1 cellular context compared by ENCODE assay signal in the genomic region with DNA sequence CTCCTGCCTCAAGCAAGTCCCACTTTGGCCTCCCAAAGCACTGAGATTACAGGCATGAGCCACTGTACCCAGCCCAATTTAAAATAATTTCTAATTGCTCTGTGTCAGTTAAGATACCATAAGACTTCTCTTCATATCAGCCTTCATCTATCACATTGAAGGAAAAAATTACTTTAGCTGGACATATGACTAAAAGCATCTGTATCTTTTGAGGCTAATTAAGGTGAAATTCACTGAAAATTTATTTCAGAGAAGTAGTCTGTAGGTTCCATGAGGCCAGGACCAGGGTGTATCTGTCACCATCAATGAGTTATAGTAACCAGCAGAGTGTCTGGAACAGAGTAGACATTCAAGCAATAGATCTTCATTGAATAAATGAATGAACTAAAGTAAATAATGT.
TF ChIP-seq lines count a peak whose summit lies in the region.

No MANE protein-coding gene starts in this region.

TF ChIP-seq in SK-N-SH, 30 proteins besides CTCF, POLR2A, EP300 and RAD21 (continued from another document):
- TF ChIP-seq, protein P1, sequence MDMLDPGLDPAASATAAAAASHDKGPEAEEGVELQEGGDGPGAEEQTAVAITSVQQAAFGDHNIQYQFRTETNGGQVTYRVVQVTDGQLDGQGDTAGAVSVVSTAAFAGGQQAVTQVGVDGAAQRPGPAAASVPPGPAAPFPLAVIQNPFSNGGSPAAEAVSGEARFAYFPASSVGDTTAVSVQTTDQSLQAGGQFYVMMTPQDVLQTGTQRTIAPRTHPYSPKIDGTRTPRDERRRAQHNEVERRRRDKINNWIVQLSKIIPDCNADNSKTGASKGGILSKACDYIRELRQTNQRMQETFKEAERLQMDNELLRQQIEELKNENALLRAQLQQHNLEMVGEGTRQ (IDR thresholded peaks at IDR 0.05; ENCODE audit: borderline replicate concordance, low read depth, low read length): no peak
- TF ChIP-seq NRF1 (IDR thresholded peaks at IDR 0.05; ENCODE audit: low read depth, low read length): no peak
- no peak for TF ChIP-seq SIN3A (IDR thresholded peaks at IDR 0.05; ENCODE audit: borderline replicate concordance, low read depth, low read length)
- TF ChIP-seq GABPA (IDR thresholded peaks at IDR 0.05; ENCODE audit: low read depth): no peak
- TF ChIP-seq, protein P2, sequence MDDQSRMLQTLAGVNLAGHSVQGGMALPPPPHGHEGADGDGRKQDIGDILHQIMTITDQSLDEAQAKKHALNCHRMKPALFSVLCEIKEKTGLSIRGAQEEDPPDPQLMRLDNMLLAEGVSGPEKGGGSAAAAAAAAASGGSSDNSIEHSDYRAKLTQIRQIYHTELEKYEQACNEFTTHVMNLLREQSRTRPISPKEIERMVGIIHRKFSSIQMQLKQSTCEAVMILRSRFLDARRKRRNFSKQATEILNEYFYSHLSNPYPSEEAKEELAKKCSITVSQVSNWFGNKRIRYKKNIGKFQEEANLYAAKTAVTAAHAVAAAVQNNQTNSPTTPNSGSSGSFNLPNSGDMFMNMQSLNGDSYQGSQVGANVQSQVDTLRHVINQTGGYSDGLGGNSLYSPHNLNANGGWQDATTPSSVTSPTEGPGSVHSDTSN (IDR thresholded peaks at IDR 0.05): peak; percentile 21; the same call in 1 of the 2 replicates
- TF ChIP-seq REST (IDR thresholded peaks at IDR 0.05; ENCODE audit: low read depth, low read length): no peak
TF ChIP-seq in SK-N-SH: peak in this region for 7.
